8 cellular contexts compared by ENCODE assay signal in genomic region chr6:6547111-6547879, GRCh38. TPM values are rescaled to one million over a fixed set of nuclear protein-coding genes. Genes with fewer than 3 reads are reported as not detected.
DNase-seq lines count a peak whose midpoint lies in the region; ATAC-seq and TF ChIP-seq lines count a peak whose summit lies in the region.

No MANE protein-coding gene starts in this region.

- ATAC-seq in GM19438 (IDR thresholded peaks at IDR 0.05; ENCODE audit: low read depth, unreplicated experiment): peak; percentile 86
- ATAC-seq in HG03571 (IDR thresholded peaks at IDR 0.05; ENCODE audit: unreplicated experiment): peak; percentile 91

- DNase-seq in COLO829 (ENCODE audit: low spot score) (peak; percentile 90), NOMO-1 treated with dmso at 0.1 percent for 144 hours (lab: John Stamatoyannopoulos, UW; ENCODE audit: unreplicated experiment) (peak; percentile 82), activated T-cell treated with anti-CD3 and anti-CD28 coated beads for 1 hour (ENCODE audit: low read depth) (peak; percentile 73), erythroblast (lab: John Stamatoyannopoulos, UW) (peak; percentile 76 to 89), mucosa of gallbladder (ENCODE audit: low spot score) (peak; percentile 89)
- peak; percentile 67 to 80 for DNase-seq in stimulated activated CD8-positive, alpha-beta memory T cell treated with anti-CD3 and anti-CD28 coated beads, Interleukin-4, amount 100 ng/mL, for 4 hours (ENCODE audit: low read depth in 2 of 2, low spot score in 1 of 2)

- TF ChIP-seq POLR2A in erythroblast (IDR thresholded peaks at IDR 0.05; ENCODE audit: low read length): no peak

RNA-seq across cellular contexts. Expression of gene LY86, which starts 41.2 kb away (rescaled TPM):
- total RNA-seq in mucosa of gallbladder: 7.0 TPM

Comparison
In these comparisons a context has a peak if more than half of its experiments do, and no peak if none do; other contexts are left out.
1. Peak in every context shown above with its lines: DNase-seq and ATAC-seq.